Comparison of ENCODE assay signal across 9 cellular contexts in genomic region chr10:71769279-71769823, GRCh38. TPM values are rescaled to one million over a fixed set of nuclear protein-coding genes. Genes with fewer than 3 reads are reported as not detected.
DNase-seq lines count a peak whose midpoint lies in the region; ATAC-seq and TF ChIP-seq lines count a peak whose summit lies in the region.
"Had no signal": no experiment of that assay in that cellular context is flagged by ENCODE, and none has a peak within 500 bp of the region (broad histone marks: within the 10 kb centered on the region; RNA-seq: fewer than 3 reads in every experiment).

No MANE protein-coding gene starts in this region.

- H3K4me2 ChIP-seq in DND-41 (ENCODE audit: insufficient read depth, low read length): peak overlapping the region; percentile 65
- H3K4me2 ChIP-seq in fibroblast of lung (ENCODE audit: extremely low read depth, insufficient read depth, low read length): peak overlapping the region; percentile 79

- H3K9ac ChIP-seq in DND-41 (ENCODE audit: low read depth, low read length) (peak overlapping the region; percentile 17), fibroblast of lung (ENCODE audit: insufficient read depth, low read length) (no peak overlapping the region)

- H3K27ac ChIP-seq in DND-41 (ENCODE audit: low read length) (peak overlapping the region; percentile 74), fibroblast of lung (ENCODE audit: insufficient read depth, low read length) (peak overlapping the region; percentile 74), stomach (peak overlapping the region; percentile 39 to 93 (median 90))

- H2AFZ ChIP-seq in DND-41 (ENCODE audit: low read depth, low read length) (peak overlapping the region; percentile 41; the same call in 1 of the 2 replicates), fibroblast of lung (ENCODE audit: low read length) (no peak overlapping the region)

- TF ChIP-seq POLR2A in stomach (IDR thresholded peaks at IDR 0.05): no peak

- DNase-seq in DND-41 (no peak), OCI-M1 (lab: John Stamatoyannopoulos, UW) (peak; percentile 90), fibroblast of lung (ENCODE audit: low read depth in 2 of 2) (peak in 1 of 2 donors; percentile 10), stomach (no peak), EL (no peak), NCI-H187 (lab: John Stamatoyannopoulos, UW) (no peak)

- H3K9me3 ChIP-seq in DND-41 (ENCODE audit: insufficient read depth, low read length, severe bottlenecking) (no peaks in the 10 kb centered on the region), fibroblast of lung (ENCODE audit: control insufficient read depth, insufficient read depth, low read depth, low read length) (no peaks in the 10 kb centered on the region), stomach (no peaks in the 10 kb centered on the region)

- TF ChIP-seq CTCF in DND-41 (IDR thresholded peaks at IDR 0.05; ENCODE audit: borderline replicate concordance, extremely low read depth, low read length, poor library complexity, severe bottlenecking) (no peak), fibroblast of lung (conservative IDR thresholded peaks at IDR 0.05 in 1 of 2, IDR thresholded peaks at IDR 0.05 in 1 of 2; ENCODE audit: low read depth in 1 of 2, low read length in 2 of 2) (no peak), stomach (IDR thresholded peaks at IDR 0.05) (no peak)

- H3K27me3 ChIP-seq in DND-41 (ENCODE audit: insufficient read depth, low read length, poor library complexity) (no peaks in the 10 kb centered on the region), fibroblast of lung (ENCODE audit: control insufficient read depth, insufficient read depth, low read length) (no peaks in the 10 kb centered on the region), stomach (no peaks in the 10 kb centered on the region)

- H3K36me3 ChIP-seq in DND-41 (ENCODE audit: insufficient read depth, low read length) (no peaks in the 10 kb centered on the region), fibroblast of lung (ENCODE audit: control insufficient read depth, insufficient read depth, low read length) (peaks cover 1% of the 10 kb centered on the region), stomach (peaks cover 0 to 6% (median 0%) of the 10 kb centered on the region in 4 donors)

- peaks cover 7% of the 10 kb centered on the region; the same call in 1 of the 2 replicates for H3K79me2 ChIP-seq in DND-41 (ENCODE audit: insufficient read depth, low read length)
- peaks cover 2% of the 10 kb centered on the region for H3K79me2 ChIP-seq in fibroblast of lung (ENCODE audit: control insufficient read depth, insufficient read depth, low read length)

- 41 to 68% (median 56%) methylated on average over 5 of the region's 5 CpGs for WGBS in stomach, 5 donors

- intact Hi-C loops in stomach (cut with DNase I; ENCODE audit: low total_unique reads): no loop called here

- H4K20me1 ChIP-seq in DND-41 (ENCODE audit: insufficient read depth, low read length) (no peaks in the 10 kb centered on the region), fibroblast of lung (ENCODE audit: control insufficient read depth, extremely low read depth, insufficient read depth, low read length) (no peaks in the 10 kb centered on the region)

- H3K4me1 ChIP-seq in DND-41 (ENCODE audit: insufficient read depth, low read length) (peaks cover 60% of the 10 kb centered on the region), fibroblast of lung (ENCODE audit: control insufficient read depth, extremely low read depth, insufficient read depth, low read length) (peaks cover 63% of the 10 kb centered on the region), stomach (peaks cover 91 to 98% (median 96%) of the 10 kb centered on the region in 4 donors)

- ATAC-seq in DND-41 (ENCODE audit: insufficient read depth, low read depth): 0 out of 3 replicates have a peak, but pooled peaks have one; percentile 4
- ATAC-seq in GM21528 (IDR thresholded peaks at IDR 0.05; ENCODE audit: low FRiP score, unreplicated experiment): peak; percentile 12
- no peak for ATAC-seq in HG03520 (IDR thresholded peaks at IDR 0.05; ENCODE audit: unreplicated experiment)

- peak overlapping the region in 1 of 2 experiments; percentile 49; a peak in 3 of 4 replicates for H3K4me3 ChIP-seq in DND-41 (ENCODE audit: low read depth in 1 of 2, low read length in 2 of 2)
- peak overlapping the region; percentile 22 to 43 (median 34) for H3K4me3 ChIP-seq in fibroblast of lung (replicated peaks in 1 of 4; ENCODE audit: control extremely low read depth in 1 of 4, insufficient read depth in 1 of 4, low read depth in 3 of 4, low read length in 4 of 4)
- H3K4me3 ChIP-seq in stomach: peak overlapping the region in 3 of 4 donors; percentile 12 to 70 (median 58)

- TF ChIP-seq EP300 in stomach (IDR thresholded peaks at IDR 0.05): no peak

RNA-seq across cellular contexts. Expression of gene VSIR, which starts 4.0 kb away (rescaled TPM):
- total RNA-seq in fibroblast of lung (24.4 and 44.1 TPM in 2 replicates), stomach (100 to 1,000 TPM in 1 of 5 donors, 10 to 100 TPM in 4; 14.7 to 103 (median 16.5) TPM)
- polyA plus RNA-seq in fibroblast of lung (14.1 and 39.9 TPM in 2 replicates), stomach (10 to 100 TPM; 14.2 to 21.7 (median 15.9) TPM)
- polyA plus RNA-seq in fibroblast of lung (2012): 29.2 and 57.9 TPM in 2 replicates
- 38.7 and 156 TPM in 2 replicates for polyA minus RNA-seq in fibroblast of lung (ENCODE audit: low replicate concordance)
- total RNA-seq: H1 had no signal

RNA-seq across cellular contexts. Expression of gene C10orf105, which starts 49.8 kb away (rescaled TPM):
- under 0.01 TPM in 2 replicates for total RNA-seq in fibroblast of lung
- 0.02 and 0.14 TPM in 2 replicates for polyA plus RNA-seq in fibroblast of lung
- polyA plus RNA-seq in fibroblast of lung (2012): 0.02 and 0.07 TPM in 2 replicates
- polyA minus RNA-seq in fibroblast of lung (ENCODE audit: low replicate concordance): 0.07 TPM in 1 of 2 replicates, not detected in the other
- not detected for total RNA-seq in stomach
- polyA plus RNA-seq in stomach: under 1 TPM in 1 of 3 donors, not detected in 2; 0.03 TPM
